ENCODE assay signal across 22 cellular contexts in genomic region chr6:156634048-156634447, GRCh38.
DNase-seq lines count a peak whose midpoint lies in the region; ATAC-seq and TF ChIP-seq lines count a peak whose summit lies in the region.
"Had no signal": no experiment of that assay in that cellular context is flagged by ENCODE, and none has a peak within 500 bp of the region (broad histone marks: within the 10 kb centered on the region; RNA-seq: fewer than 3 reads in every experiment).

No MANE protein-coding gene starts in this region.

- no peaks in the 10 kb centered on the region for H3K36me3 ChIP-seq in OCI-LY1 (ENCODE audit: insufficient read depth, low read length)
- no peaks in the 10 kb centered on the region for H3K36me3 ChIP-seq in ascending aorta
- H3K36me3 ChIP-seq: esophagus muscularis mucosa, HAP-1, MG63, prostate gland, thoracic aorta had no signal

- H3K27ac ChIP-seq in OCI-LY1 (ENCODE audit: low read depth, low read length, poor library complexity, severe bottlenecking) (peak overlapping the region; percentile 84), ascending aorta (no peak overlapping the region)
- H3K27ac ChIP-seq: esophagus muscularis mucosa, prostate gland, thoracic aorta had no signal

- H3F3A ChIP-seq in OCI-LY1 (ENCODE audit: insufficient read depth, low read length), result no peaks in the 10 kb centered on the region; the same call in 1 of the 2 replicates

- H3K4me3 ChIP-seq in OCI-LY1 (ENCODE audit: low read depth, low read length, poor library complexity, severe bottlenecking) (no peak overlapping the region), ascending aorta (no peak overlapping the region)
- H3K4me3 ChIP-seq: HAP-1, MG63, prostate gland had no signal

- no peak overlapping the region for H3K27ac Mint-ChIP-seq in activated naive CD8-positive, alpha-beta T cell treated with anti-CD3 and anti-CD28 coated beads, Interleukin-2, amount 10 ng/mL, durations not matched to agents 7 days and 5 days
- no peak overlapping the region for H3K27ac Mint-ChIP-seq in activated naive CD8-positive, alpha-beta T cell treated with anti-CD3 and anti-CD28 coated beads, Interleukin-2, amount 50 U/mL, for 24 hours
- H3K27ac Mint-ChIP-seq in effector memory CD8-positive, alpha-beta T cell, result no peak overlapping the region
- H3K27ac Mint-ChIP-seq in stimulated activated memory B cell treated with anti-CD40 and anti-IgM and Interleukin-4, amounts not matched to agents 10 μg/mL and 1 μg/mL and 100 μg/mL, for 72 hours, result peak overlapping the region; percentile 95

- H3K4me1 ChIP-seq in OCI-LY1 (ENCODE audit: insufficient read depth, low read length, severe bottlenecking) (peaks cover 46% of the 10 kb centered on the region), ascending aorta (peaks cover 0 to 2% of the 10 kb centered on the region in 2 donors)
- H3K4me1 ChIP-seq: HAP-1, prostate gland had no signal

- peaks cover 1% of the 10 kb centered on the region for H3K9me3 Mint-ChIP-seq in activated naive CD8-positive, alpha-beta T cell treated with anti-CD3 and anti-CD28 coated beads, Interleukin-2, amount 10 ng/mL, durations not matched to agents 7 days and 5 days
- H3K9me3 Mint-ChIP-seq in activated naive CD8-positive, alpha-beta T cell treated with anti-CD3 and anti-CD28 coated beads, Interleukin-2, amount 50 U/mL, for 24 hours, result no peaks in the 10 kb centered on the region
- H3K9me3 Mint-ChIP-seq in effector memory CD8-positive, alpha-beta T cell, result no peaks in the 10 kb centered on the region
- no peaks in the 10 kb centered on the region for H3K9me3 Mint-ChIP-seq in stimulated activated memory B cell treated with anti-CD40 and anti-IgM and Interleukin-4, amounts not matched to agents 10 μg/mL and 1 μg/mL and 100 μg/mL, for 72 hours
- H3K9me3 Mint-ChIP-seq: neural crest cell had no signal

- no peak for DNase-seq in activated naive CD8-positive, alpha-beta T cell treated with anti-CD3 and anti-CD28 coated beads, Interleukin-2, amount 10 ng/mL, durations not matched to agents 7 days and 5 days
- DNase-seq in activated naive CD8-positive, alpha-beta T cell treated with anti-CD3 and anti-CD28 coated beads, Interleukin-2, amount 50 U/mL, for 24 hours, result no peak
- DNase-seq in effector memory CD8-positive, alpha-beta T cell, result no peak
- DNase-seq in Kasumi-1 (lab: John Stamatoyannopoulos, UW) (no peak), ascending aorta (ENCODE audit: low spot score in 2 of 2) (no peak)
- DNase-seq: activated CD4-positive, alpha-beta T cell treated with anti-CD3 and anti-CD28 coated beads, Interleukin-2, amount 50 U/mL, for 1 hour; activated effector memory CD4-positive, alpha-beta T cell treated with anti-CD3 and anti-CD28 coated beads, Interleukin-2, amount 50 U/mL, for 16 hours; anterior cingulate cortex; central memory CD4-positive, alpha-beta T cell; MG63; NCI-H69; stimulated activated CD4-positive, alpha-beta T cell treated with anti-CD3 and anti-CD28 coated beads, Interleukin-2, amount 100 ng/mL, for 24 hours; stimulated activated naive CD4-positive, alpha-beta T cell had no signal

- peak overlapping the region; percentile 25 for H3K4me3 Mint-ChIP-seq in activated naive CD8-positive, alpha-beta T cell treated with anti-CD3 and anti-CD28 coated beads, Interleukin-2, amount 10 ng/mL, durations not matched to agents 7 days and 5 days
- no peak overlapping the region for H3K4me3 Mint-ChIP-seq in activated naive CD8-positive, alpha-beta T cell treated with anti-CD3 and anti-CD28 coated beads, Interleukin-2, amount 50 U/mL, for 24 hours
- peak overlapping the region; percentile 19 to 59 for H3K4me3 Mint-ChIP-seq in effector memory CD8-positive, alpha-beta T cell
- H3K4me3 Mint-ChIP-seq in stimulated activated memory B cell treated with anti-CD40 and anti-IgM and Interleukin-4, amounts not matched to agents 10 μg/mL and 1 μg/mL and 100 μg/mL, for 72 hours, result no peak overlapping the region
- H3K4me3 Mint-ChIP-seq: neural crest cell had no signal

- no peaks in the 10 kb centered on the region for H3K27me3 ChIP-seq in OCI-LY1 (ENCODE audit: insufficient read depth, low read length)
- H3K27me3 ChIP-seq in ascending aorta, result no peaks in the 10 kb centered on the region
- H3K27me3 ChIP-seq: esophagus muscularis mucosa, MG63 had no signal

- H3K9me2 ChIP-seq in OCI-LY1 (ENCODE audit: low read depth, low read length), result no peaks in the 10 kb centered on the region

- intact Hi-C loops in ascending aorta (cut with DNase I), result no loop called here

- POLR2A ChIA-PET in activated naive CD8-positive, alpha-beta T cell treated with anti-CD3 and anti-CD28 coated beads, Interleukin-2, amount 10 ng/mL, durations not matched to agents 7 days and 5 days (lab: Charles Lee), result no interaction called here

- no peak overlapping the region for H3K9ac ChIP-seq in OCI-LY1 (ENCODE audit: low read length)

- no peaks in the 10 kb centered on the region for H3K79me2 ChIP-seq in OCI-LY1 (ENCODE audit: insufficient read depth, low read length)

- no peak overlapping the region for H3K4me2 ChIP-seq in OCI-LY1 (ENCODE audit: low read length)

- H2AFZ ChIP-seq in OCI-LY1 (ENCODE audit: low read length), result peak overlapping the region; percentile 43; the same call in 1 of the 2 replicates

- H3K36me3 Mint-ChIP-seq in activated naive CD8-positive, alpha-beta T cell treated with anti-CD3 and anti-CD28 coated beads, Interleukin-2, amount 10 ng/mL, durations not matched to agents 7 days and 5 days, result no peaks in the 10 kb centered on the region
- H3K36me3 Mint-ChIP-seq in activated naive CD8-positive, alpha-beta T cell treated with anti-CD3 and anti-CD28 coated beads, Interleukin-2, amount 50 U/mL, for 24 hours (ENCODE audit: low read depth), result no peaks in the 10 kb centered on the region
- H3K36me3 Mint-ChIP-seq in effector memory CD8-positive, alpha-beta T cell (ENCODE audit: insufficient read depth), result no peaks in the 10 kb centered on the region
- H3K36me3 Mint-ChIP-seq in stimulated activated memory B cell treated with anti-CD40 and anti-IgM and Interleukin-4, amounts not matched to agents 10 μg/mL and 1 μg/mL and 100 μg/mL, for 72 hours, result no peaks in the 10 kb centered on the region
- H3K36me3 Mint-ChIP-seq: CD14-positive monocyte had no signal

- TF ChIP-seq CTCF in OCI-LY1 (IDR thresholded peaks at IDR 0.05; ENCODE audit: low read length), result no peak
- TF ChIP-seq CTCF in ascending aorta (IDR thresholded peaks at IDR 0.05), result no peak

- H3K9me3 ChIP-seq in OCI-LY1 (ENCODE audit: low read length), result no peaks in the 10 kb centered on the region
- no peaks in the 10 kb centered on the region for H3K9me3 ChIP-seq in ascending aorta
- H3K9me3 ChIP-seq: esophagus muscularis mucosa, HAP-1, MG63, prostate gland, thoracic aorta had no signal

- no peaks in the 10 kb centered on the region for H3K27me3 Mint-ChIP-seq in activated naive CD8-positive, alpha-beta T cell treated with anti-CD3 and anti-CD28 coated beads, Interleukin-2, amount 10 ng/mL, durations not matched to agents 7 days and 5 days
- H3K27me3 Mint-ChIP-seq in activated naive CD8-positive, alpha-beta T cell treated with anti-CD3 and anti-CD28 coated beads, Interleukin-2, amount 50 U/mL, for 24 hours, result no peaks in the 10 kb centered on the region
- peaks cover 13 to 21% of the 10 kb centered on the region in 2 donors for H3K27me3 Mint-ChIP-seq in effector memory CD8-positive, alpha-beta T cell
- H3K27me3 Mint-ChIP-seq in stimulated activated memory B cell treated with anti-CD40 and anti-IgM and Interleukin-4, amounts not matched to agents 10 μg/mL and 1 μg/mL and 100 μg/mL, for 72 hours, result no peaks in the 10 kb centered on the region

- no peak for ATAC-seq in activated naive CD8-positive, alpha-beta T cell treated with anti-CD3 and anti-CD28 coated beads, Interleukin-2, amount 10 ng/mL, durations not matched to agents 7 days and 5 days (ENCODE audit: low read depth)
- ATAC-seq in activated naive CD8-positive, alpha-beta T cell treated with anti-CD3 and anti-CD28 coated beads, Interleukin-2, amount 50 U/mL, for 24 hours, result no peak
- ATAC-seq in effector memory CD8-positive, alpha-beta T cell (replicated peaks), result no peak
- ATAC-seq in stimulated activated memory B cell treated with anti-CD40 and anti-IgM and Interleukin-4, amounts not matched to agents 10 μg/mL and 1 μg/mL and 100 μg/mL, for 72 hours, result no peak
- no peak for ATAC-seq in GM19023 (IDR thresholded peaks at IDR 0.05; ENCODE audit: unreplicated experiment)

- H4K20me1 ChIP-seq in OCI-LY1 (ENCODE audit: insufficient read depth, low read length), result no peaks in the 10 kb centered on the region

- H3K4me1 Mint-ChIP-seq in activated naive CD8-positive, alpha-beta T cell treated with anti-CD3 and anti-CD28 coated beads, Interleukin-2, amount 10 ng/mL, durations not matched to agents 7 days and 5 days, result peaks cover 18% of the 10 kb centered on the region
- H3K4me1 Mint-ChIP-seq in activated naive CD8-positive, alpha-beta T cell treated with anti-CD3 and anti-CD28 coated beads, Interleukin-2, amount 50 U/mL, for 24 hours, result peaks cover 17% of the 10 kb centered on the region
- peaks cover 11 to 18% of the 10 kb centered on the region in 2 donors for H3K4me1 Mint-ChIP-seq in effector memory CD8-positive, alpha-beta T cell (ENCODE audit: low read depth in 2 of 2)
- H3K4me1 Mint-ChIP-seq in stimulated activated memory B cell treated with anti-CD40 and anti-IgM and Interleukin-4, amounts not matched to agents 10 μg/mL and 1 μg/mL and 100 μg/mL, for 72 hours, result peaks cover 52% of the 10 kb centered on the region

Comparison
In these comparisons a context has a peak if more than half of its experiments do, and no peak if none do; other contexts are left out.
1. H3K4me3 Mint-ChIP-seq: peak in activated naive CD8-positive, alpha-beta T cell treated with anti-CD3 and anti-CD28 coated beads, Interleukin-2, amount 10 ng/mL, durations not matched to agents 7 days and 5 days (single experiment) and effector memory CD8-positive, alpha-beta T cell (2 of 2); none in activated naive CD8-positive, alpha-beta T cell treated with anti-CD3 and anti-CD28 coated beads, Interleukin-2, amount 50 U/mL, for 24 hours (single experiment) and stimulated activated memory B cell treated with anti-CD40 and anti-IgM and Interleukin-4, amounts not matched to agents 10 μg/mL and 1 μg/mL and 100 μg/mL, for 72 hours (single experiment).